ENCODE assay signal across 18 cellular contexts in genomic region chr9:20028849-20029231, GRCh38.
DNase-seq lines count a peak whose midpoint lies in the region; ATAC-seq and TF ChIP-seq lines count a peak whose summit lies in the region.
"Had no signal": no experiment of that assay in that cellular context is flagged by ENCODE, and none has a peak within 500 bp of the region (broad histone marks: within the 10 kb centered on the region; RNA-seq: fewer than 3 reads in every experiment).

No MANE protein-coding gene starts in this region.

- no peak overlapping the region for H3K18ac ChIP-seq in mesenchymal stem cell (ENCODE audit: low read depth in 1 of 2, low read length in 2 of 2)

- H3K4me3 ChIP-seq in gastroesophageal sphincter (no peak overlapping the region), mesenchymal stem cell (ENCODE audit: insufficient read depth in 1 of 2, low read depth in 1 of 2, low read length in 2 of 2) (no peak overlapping the region), gastrocnemius medialis (no peak overlapping the region)
- H3K4me3 ChIP-seq: A549 had no signal

- H3K23ac ChIP-seq in mesenchymal stem cell (ENCODE audit: low read length in 2 of 2): no peak overlapping the region

- no peaks in the 10 kb centered on the region for H3K36me3 ChIP-seq in gastroesophageal sphincter
- H3K36me3 ChIP-seq in mesenchymal stem cell (ENCODE audit: control insufficient read depth in 1 of 2, insufficient read depth in 2 of 2, low read depth in 1 of 2, low read length in 2 of 2): no peaks in the 10 kb centered on the region
- no peaks in the 10 kb centered on the region for H3K36me3 ChIP-seq in gastrocnemius medialis

- no peak overlapping the region for H2AK5ac ChIP-seq in mesenchymal stem cell (ENCODE audit: low read length, severe bottlenecking)

- no peak overlapping the region for H2BK15ac ChIP-seq in mesenchymal stem cell (ENCODE audit: low read depth, poor library complexity, severe bottlenecking)

- TF ChIP-seq POLR2A in gastroesophageal sphincter (IDR thresholded peaks at IDR 0.05) (no peak), gastrocnemius medialis (IDR thresholded peaks at IDR 0.05) (no peak)

- H3K14ac ChIP-seq in mesenchymal stem cell (ENCODE audit: low read length in 2 of 2): no peak overlapping the region

- intact Hi-C loops in gastrocnemius medialis (cut with DNase I; ENCODE audit: low total_unique reads): no loop called here

- no peak overlapping the region for H2BK12ac ChIP-seq in mesenchymal stem cell (ENCODE audit: low read length in 2 of 2)

- DNase-seq in ELF-1 (ENCODE audit: low read depth, low spot score) (peak; percentile 27), mesenchymal stem cell (peak; percentile 29), gastrocnemius medialis (no peak), iPS-NIHi7 (ENCODE audit: extremely low spot score) (no peak)
- DNase-seq in activated CD4-positive, alpha-beta T cell treated with anti-CD3 and anti-CD28 coated beads for 48 hours: no peak
- DNase-seq: C1 segment of cervical spinal cord, H7, NCI-H1048, NCI-H1436 treated with DMSO at 0.1 percent for 48 hours, NCI-H2029 treated with DMSO at 0.1 percent for 48 hours, NCI-H510A, NCI-H774, RPMI8226 had no signal

- peak; percentile 10 for ATAC-seq in gastroesophageal sphincter
- peak; percentile 22 to 46 for ATAC-seq in gastrocnemius medialis
- ATAC-seq in GM18498 (IDR thresholded peaks at IDR 0.05; ENCODE audit: unreplicated experiment): no peak
- ATAC-seq in GM21515 (IDR thresholded peaks at IDR 0.05; ENCODE audit: unreplicated experiment): no peak
- ATAC-seq: A549 had no signal

- H3K9ac ChIP-seq in mesenchymal stem cell (ENCODE audit: low read length): no peak overlapping the region
- H3K9ac ChIP-seq: KMS-11 had no signal

- no peak overlapping the region for H4K91ac ChIP-seq in mesenchymal stem cell (ENCODE audit: low read length)

- peak overlapping the region in 1 of 2 experiments; percentile 66 for H3K4ac ChIP-seq in mesenchymal stem cell (ENCODE audit: low read depth in 1 of 2, low read length in 2 of 2)

- H3K9me3 ChIP-seq in gastroesophageal sphincter: no peaks in the 10 kb centered on the region
- no peaks in the 10 kb centered on the region for H3K9me3 ChIP-seq in mesenchymal stem cell (ENCODE audit: control insufficient read depth, low read length)
- H3K9me3 ChIP-seq in gastrocnemius medialis: no peaks in the 10 kb centered on the region
- H3K9me3 ChIP-seq: A549 had no signal

- TF ChIP-seq CTCF in gastroesophageal sphincter (IDR thresholded peaks at IDR 0.05): no peak
- no peak for TF ChIP-seq CTCF in gastrocnemius medialis (IDR thresholded peaks at IDR 0.05 in 4 of 5, conservative IDR thresholded peaks at IDR 0.05 in 1 of 5)

- TF ChIP-seq EP300 in gastroesophageal sphincter (IDR thresholded peaks at IDR 0.05): no peak

- H3K79me1 ChIP-seq in mesenchymal stem cell (replicated peaks; ENCODE audit: low read length, poor library complexity, severe bottlenecking): no peaks in the 10 kb centered on the region

- WGBS in gastroesophageal sphincter (ENCODE audit: low coverage in 1 of 2), 2 donors: 10 to 56% methylated on average over 3 to 4 of the region's 5 CpGs
- 39% methylated on average over 2 of the region's 5 CpGs for WGBS in mesenchymal stem cell

- no peaks in the 10 kb centered on the region for H3K27me3 ChIP-seq in gastroesophageal sphincter
- H3K27me3 ChIP-seq in mesenchymal stem cell (ENCODE audit: control insufficient read depth in 1 of 2, insufficient read depth in 1 of 2, low read length in 2 of 2): no peaks in the 10 kb centered on the region
- H3K27me3 ChIP-seq in gastrocnemius medialis: no peaks in the 10 kb centered on the region

- no peak overlapping the region for H2AFZ ChIP-seq in mesenchymal stem cell (ENCODE audit: low read depth, low read length)

- no peak overlapping the region for H2BK5ac ChIP-seq in mesenchymal stem cell (ENCODE audit: low read depth, low read length, poor library complexity, severe bottlenecking)

- H4K8ac ChIP-seq in mesenchymal stem cell (ENCODE audit: low read length): no peak overlapping the region

- no peak overlapping the region for H2BK120ac ChIP-seq in mesenchymal stem cell (ENCODE audit: low read depth, low read length)

- in situ Hi-C loops in gastrocnemius medialis (cut with MboI; ENCODE audit: low sequenced_read_pairs in 4 of 4): loop anchor here in 1 of 4 donors (25.0 kb wide), 1 partner anchor 92 kb away; no protein-coding TSS in a partner anchor

- no peak overlapping the region for H3K27ac ChIP-seq in gastroesophageal sphincter
- no peak overlapping the region for H3K27ac ChIP-seq in mesenchymal stem cell (ENCODE audit: low read length, poor library complexity, severe bottlenecking)
- H3K27ac ChIP-seq in gastrocnemius medialis: peak overlapping the region; percentile 30 to 53 (median 44)
- H3K27ac ChIP-seq: A549, KMS-11 had no signal

- H3K4me1 ChIP-seq in gastroesophageal sphincter (peaks cover 0 to 6% (median 2%) of the 10 kb centered on the region in 3 donors), mesenchymal stem cell (ENCODE audit: control insufficient read depth, insufficient read depth, low read depth, low read length) (no peaks in the 10 kb centered on the region), gastrocnemius medialis (peaks cover 0 to 8% of the 10 kb centered on the region in 2 donors)
- H3K4me1 ChIP-seq: A549 had no signal

- no peak overlapping the region for H3K4me2 ChIP-seq in mesenchymal stem cell (ENCODE audit: low read length, poor library complexity, severe bottlenecking)
- H3K4me2 ChIP-seq: A549, KMS-11 had no signal

Comparison
In these comparisons a context has a peak if more than half of its experiments do, and no peak if none do; other contexts are left out.
1. DNase-seq: peak in ELF-1 (single experiment) and mesenchymal stem cell (single experiment); none in gastrocnemius medialis (0 of 2), activated CD4-positive, alpha-beta T cell treated with anti-CD3 and anti-CD28 coated beads for 48 hours (single experiment) and iPS-NIHi7 (single experiment).
2. ATAC-seq: peak in gastroesophageal sphincter (single experiment) and gastrocnemius medialis (2 of 2); none in GM18498 (single experiment) and GM21515 (single experiment).
3. H3K27ac ChIP-seq: peak in gastrocnemius medialis (4 of 4); none in gastroesophageal sphincter (0 of 4) and mesenchymal stem cell (single experiment).